Comparison of ENCODE assay signal across 8 cellular contexts in the genomic region with DNA sequence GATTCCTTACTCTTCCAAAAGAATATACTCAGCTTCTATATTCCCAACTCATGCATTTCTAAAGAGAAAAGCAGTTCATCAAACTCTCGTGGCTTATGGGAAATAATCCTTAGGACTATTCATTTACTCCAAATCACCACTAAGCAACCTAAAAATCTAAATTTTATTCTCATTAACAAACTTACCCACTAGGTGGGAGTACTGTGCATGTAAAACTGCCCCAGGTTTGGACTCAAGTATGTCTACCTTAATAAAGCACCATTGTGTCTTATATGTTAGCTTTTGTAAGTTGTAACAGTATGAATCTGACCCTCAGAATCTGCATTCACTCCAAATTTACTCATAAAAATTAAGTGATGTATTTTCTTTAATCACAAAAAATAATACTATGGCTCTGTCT.
A peak's percentile ranks its signal among the peaks of the same experiment; 100 is the strongest.
DNase-seq lines count a peak whose midpoint lies in the region; ATAC-seq, FAIRE-seq and TF ChIP-seq lines count a peak whose summit lies in the region.

No MANE protein-coding gene starts in this region.

- ATAC-seq in GM21423 (IDR thresholded peaks at IDR 0.05; ENCODE audit: unreplicated experiment) (peak; percentile 60), GM19351 (IDR thresholded peaks at IDR 0.05; ENCODE audit: unreplicated experiment) (no peak)

- peak; percentile 50 for FAIRE-seq in RCC 7860 (lab: Jason Lieb, UNC)

- DNase-seq in AG10803 (ENCODE audit: low read depth) (peak; percentile 45), RCC 7860 (ENCODE audit: low spot score) (peak; percentile 23), fibroblast of the conjunctiva (ENCODE audit: low read depth) (peak; percentile 21), cortex of kidney (lab: John Stamatoyannopoulos, UW) (no peak), NCI-H128 (lab: John Stamatoyannopoulos, UW; ENCODE audit: unreplicated experiment) (no peak), C1 segment of cervical spinal cord (lab: John Stamatoyannopoulos, UW) (no peak)

- TF ChIP-seq CTCF in AG10803 (conservative IDR thresholded peaks at IDR 0.05; ENCODE audit: low read length), result peak; percentile 58

- no peak overlapping the region for H3K4me3 ChIP-seq in AG10803 (ENCODE audit: low read length)

Comparison
In these comparisons a context has a peak if more than half of its experiments do, and no peak if none do; other contexts are left out.
1. DNase-seq: peak in AG10803 (single experiment), RCC 7860 (single experiment) and fibroblast of the conjunctiva (single experiment); none in cortex of kidney (single experiment), NCI-H128 (single experiment) and C1 segment of cervical spinal cord (0 of 14).